11 cellular contexts compared by ENCODE assay signal in the genomic region with DNA sequence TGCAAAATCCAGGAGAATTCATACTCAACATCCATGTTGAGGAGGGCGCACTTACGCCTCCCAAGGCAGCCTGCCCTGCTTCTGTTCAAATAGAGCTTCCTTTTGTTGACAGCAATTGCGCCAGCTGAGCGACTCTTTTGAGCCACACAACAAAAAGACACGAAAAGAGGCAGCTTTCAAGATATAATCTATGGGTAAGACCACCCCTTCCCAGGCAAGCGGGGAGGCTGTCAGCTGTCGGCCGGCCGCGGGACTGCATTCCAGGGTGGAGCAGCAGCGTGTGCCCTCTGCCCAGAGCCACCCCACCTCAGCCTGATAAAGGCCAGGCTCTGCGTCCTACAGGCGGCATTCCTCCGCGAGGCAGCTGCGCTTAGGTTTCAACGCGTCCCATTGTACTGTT. TPM values are rescaled to one million over a fixed set of nuclear protein-coding genes. Genes with fewer than 3 reads are reported as not detected.
DNase-seq lines count a peak whose midpoint lies in the region; FAIRE-seq and TF ChIP-seq lines count a peak whose summit lies in the region.
"Had no signal": no experiment of that assay in that cellular context is flagged by ENCODE, and none has a peak within 500 bp of the region (broad histone marks: within the 10 kb centered on the region; RNA-seq: fewer than 3 reads in every experiment).

No MANE protein-coding gene starts in this region.

- peaks cover 3% of the 10 kb centered on the region for H3K9me3 Mint-ChIP-seq in activated T-cell treated with anti-CD3 and anti-CD28 coated beads, Interleukin-2, amount 50 U/mL, for 24 hours

- H3K4me3 Mint-ChIP-seq in activated T-cell treated with anti-CD3 and anti-CD28 coated beads, Interleukin-2, amount 50 U/mL, for 24 hours = no peak overlapping the region
- H3K4me3 Mint-ChIP-seq: T-helper 1 cell treated with Interleukin-12 subunit alpha and Interleukin-12 subunit beta and Interleukin-4 antibody, amounts not matched to agents 30 μg/mL and 1 μg/mL, for 36 hours had no signal

- DNase-seq in NCI-H2029 treated with DMSO at 0.1 percent for 48 hours (lab: John Stamatoyannopoulos, UW) (peak; percentile 86), astrocyte of the hippocampus (ENCODE audit: low read depth, low spot score) (peak; percentile 52), kidney (peak; percentile 66), stomach (peak; percentile 51), foreskin melanocyte (no peak), putamen (ENCODE audit: low spot score) (no peak), H4 (ENCODE audit: low spot score) (no peak)
- DNase-seq in activated T-cell treated with anti-CD3 and anti-CD28 coated beads, Interleukin-2, amount 50 U/mL, for 24 hours = no peak
- DNase-seq: activated gamma-delta T cell had no signal

- peaks cover 85% of the 10 kb centered on the region for H3K27me3 Mint-ChIP-seq in activated T-cell treated with anti-CD3 and anti-CD28 coated beads, Interleukin-2, amount 50 U/mL, for 24 hours

- TF ChIP-seq EP300 in stomach (IDR thresholded peaks at IDR 0.05) = no peak

- FAIRE-seq in kidney (lab: Jason Lieb, UNC) = no peak

- H3K4me1 Mint-ChIP-seq in activated T-cell treated with anti-CD3 and anti-CD28 coated beads, Interleukin-2, amount 50 U/mL, for 24 hours (ENCODE audit: low read depth) = peaks cover 6% of the 10 kb centered on the region

- peaks cover 0 to 15% (median 0%) of the 10 kb centered on the region in 3 donors for H3K27me3 ChIP-seq in stomach

- no peak for TF ChIP-seq POLR2A in stomach (IDR thresholded peaks at IDR 0.05)

- no peak overlapping the region for H3K9ac ChIP-seq in kidney (ENCODE audit: low read length in 2 of 2)

- H3K4me3 ChIP-seq in kidney (ENCODE audit: low read length in 2 of 2) (no peak overlapping the region), stomach (no peak overlapping the region)

- 7 to 28% (median 14%) methylated on average over 18 of the region's 18 CpGs for WGBS in stomach, 5 donors

- H3K9me3 ChIP-seq in kidney (ENCODE audit: control insufficient read depth in 1 of 2, low read length in 2 of 2) = no peaks in the 10 kb centered on the region
- peaks cover 0 to 13% (median 5%) of the 10 kb centered on the region in 4 donors for H3K9me3 ChIP-seq in stomach

- TF ChIP-seq CTCF in kidney (IDR thresholded peaks at IDR 0.05; ENCODE audit: borderline replicate concordance, extremely low read depth, insufficient read depth) (no peak), stomach (IDR thresholded peaks at IDR 0.05) (no peak)

- H3K27ac ChIP-seq in kidney (ENCODE audit: low read depth in 2 of 2, low read length in 2 of 2) (no peak overlapping the region), stomach (no peak overlapping the region)

- no peak overlapping the region for H3K27ac Mint-ChIP-seq in activated T-cell treated with anti-CD3 and anti-CD28 coated beads, Interleukin-2, amount 50 U/mL, for 24 hours
- H3K27ac Mint-ChIP-seq: T-helper 1 cell treated with Interleukin-12 subunit alpha and Interleukin-12 subunit beta and Interleukin-4 antibody, amounts not matched to agents 30 μg/mL and 1 μg/mL, for 36 hours had no signal

- intact Hi-C loops in kidney (cut with DNase I) (no loop called here), stomach (cut with DNase I; ENCODE audit: low total_unique reads) (no loop called here)

- H3K4me1 ChIP-seq in kidney (ENCODE audit: control insufficient read depth in 1 of 2, insufficient read depth in 1 of 2, low read depth in 1 of 2, low read length in 2 of 2) (no peaks in the 10 kb centered on the region), stomach (peaks cover 0 to 15% (median 9%) of the 10 kb centered on the region in 4 donors)

- H3K36me3 ChIP-seq in kidney (ENCODE audit: control insufficient read depth in 1 of 2, insufficient read depth in 2 of 2, low read length in 2 of 2) = no peaks in the 10 kb centered on the region
- no peaks in the 10 kb centered on the region for H3K36me3 ChIP-seq in stomach
- H3K36me3 ChIP-seq: tibial nerve had no signal

- no peaks in the 10 kb centered on the region for H3K36me3 Mint-ChIP-seq in activated T-cell treated with anti-CD3 and anti-CD28 coated beads, Interleukin-2, amount 50 U/mL, for 24 hours (ENCODE audit: low read depth)

RNA-seq across cellular contexts. Expression of gene STAB2, which starts 15.8 kb away (rescaled TPM):
- total RNA-seq in kidney = 0.16 TPM
- polyA plus RNA-seq in kidney (ENCODE audit: insufficient read depth, low read depth, low replicate concordance) = not detected
- total RNA-seq in stomach = 1 to 10 TPM in 2 of 5 donors, under 1 TPM in 1, not detected in 2; under 0.01 to 4.0 (median 1.9) TPM
- polyA plus RNA-seq in stomach = under 1 TPM in 1 of 3 donors, not detected in 2; 0.03 TPM
- not detected in 2 replicates for total RNA-seq in H4 (2014; rRNA removed; shearing (Covaris generic))

Comparison
In these comparisons a context has a peak if more than half of its experiments do, and no peak if none do; other contexts are left out.
1. DNase-seq: peak in NCI-H2029 treated with DMSO at 0.1 percent for 48 hours (single experiment), astrocyte of the hippocampus (single experiment), kidney (single experiment) and stomach (single experiment); none in foreskin melanocyte (single experiment), putamen (single experiment), activated T-cell treated with anti-CD3 and anti-CD28 coated beads, Interleukin-2, amount 50 U/mL, for 24 hours (single experiment) and H4 (single experiment).